25 cellular contexts compared by ENCODE assay signal in the genomic region with DNA sequence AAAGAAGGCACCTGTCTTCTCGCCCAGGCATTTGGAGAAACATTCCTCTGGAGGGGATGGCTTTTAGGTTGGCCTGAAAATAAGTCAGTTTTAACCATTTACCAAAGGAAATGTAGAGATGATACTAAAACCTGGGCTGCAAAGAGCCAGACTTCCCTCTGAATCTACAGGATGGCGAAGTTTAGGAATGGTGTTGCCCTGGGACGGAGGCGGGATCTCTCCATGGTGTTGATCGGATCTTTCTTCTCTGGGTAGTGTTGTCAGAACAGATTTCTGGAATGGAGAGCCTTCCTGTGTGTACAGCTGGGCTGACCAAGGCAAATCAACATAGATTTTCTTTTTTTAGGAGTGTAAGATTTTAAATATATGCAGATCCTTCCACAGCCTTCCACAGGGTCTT.
"Had no signal": no experiment of that assay in that cellular context is flagged by ENCODE, and none has a peak within 500 bp of the region (broad histone marks: within the 10 kb centered on the region; RNA-seq: fewer than 3 reads in every experiment).

No MANE protein-coding gene starts in this region.

- DNase-seq: dermis blood vessel endothelial cell; dorsolateral prefrontal cortex; effector CD4-positive, alpha-beta T cell; effector memory CD4-positive, alpha-beta T cell; erythroblast; esophagus squamous epithelium; foreskin fibroblast; foreskin melanocyte; gastrocnemius medialis; glutamatergic neuron; head of caudate nucleus; heart right ventricle; hippocampal formation; left cardiac atrium; left lung; left ventricle myocardium superior; lower lobe of right lung; mesenchymal stem cell; mucosa of descending colon; naive B cell had no signal

- H3K4me1 ChIP-seq: esophagus squamous epithelium, gastrocnemius medialis, left lung, lower lobe of right lung had no signal

- H3K9me3 ChIP-seq: esophagus squamous epithelium, gastrocnemius medialis, heart right ventricle, left lung, lower lobe of right lung, mucosa of descending colon had no signal

- H3K27ac ChIP-seq: coronary artery, dorsolateral prefrontal cortex, epithelial cell of prostate, esophagus squamous epithelium, gastrocnemius medialis, heart right ventricle, left lung, lower lobe of right lung had no signal

- H3K4me3 ChIP-seq: coronary artery, dorsolateral prefrontal cortex, esophagus squamous epithelium, gastrocnemius medialis, heart right ventricle, left lung, lower lobe of right lung, mucosa of descending colon had no signal

- FAIRE-seq: colon, islet of Langerhans, keratinocyte had no signal

- H3K27me3 ChIP-seq: dorsolateral prefrontal cortex, gastrocnemius medialis, heart right ventricle, left lung had no signal

- H3K36me3 ChIP-seq: esophagus squamous epithelium, gastrocnemius medialis, left lung, lower lobe of right lung had no signal
